Comparison of ENCODE assay signal across 17 cellular contexts in genomic region chr9:133405508-133406009, GRCh38. TPM values are rescaled to one million over a fixed set of nuclear protein-coding genes. Genes with fewer than 3 reads are reported as not detected.
A peak's percentile ranks its signal among the peaks of the same experiment; 100 is the strongest.
DNase-seq lines count a peak whose midpoint lies in the region; ATAC-seq and TF ChIP-seq lines count a peak whose summit lies in the region.
"Had no signal": no experiment of that assay in that cellular context is flagged by ENCODE, and none has a peak within 500 bp of the region (broad histone marks: within the 10 kb centered on the region; RNA-seq: fewer than 3 reads in every experiment).

No MANE protein-coding gene starts in this region.

- H3F3A ChIP-seq in PC-3 (ENCODE audit: low read length, unreplicated experiment), result no peaks in the 10 kb centered on the region

- H3K4me3 ChIP-seq in fibroblast of the aortic adventitia (ENCODE audit: low read depth, low read length), result no peak overlapping the region
- H3K4me3 ChIP-seq in osteoblast (ENCODE audit: insufficient read depth, low read length), result no peak overlapping the region
- H3K4me3 ChIP-seq in PC-3 (ENCODE audit: low read length), result no peak overlapping the region
- H3K4me3 ChIP-seq: K562, Peyer's patch had no signal

- H3K27ac ChIP-seq in RWPE1 (peak overlapping the region; percentile 12; the same call in 1 of the 2 replicates), osteoblast (ENCODE audit: low read depth, low read length) (peak overlapping the region; percentile 24), PC-3 (ENCODE audit: low read length) (no peak overlapping the region)
- H3K27ac ChIP-seq: C4-2B, Peyer's patch had no signal

- H2AFZ ChIP-seq in osteoblast (ENCODE audit: low read length), result no peak overlapping the region
- H2AFZ ChIP-seq in PC-3 (ENCODE audit: low read length), result no peak overlapping the region

- H3K4me1 ChIP-seq in osteoblast (ENCODE audit: insufficient read depth, low read length) (peaks cover 10% of the 10 kb centered on the region), PC-3 (ENCODE audit: insufficient read depth, low read length) (no peaks in the 10 kb centered on the region)
- H3K4me1 ChIP-seq: Peyer's patch had no signal

- BruUV-seq in PC-3 (replicated peaks; lab: Mats Ljungman, UMichigan), result no TSS peak

- peak overlapping the region; percentile 14 for H3K4me2 ChIP-seq in osteoblast (ENCODE audit: insufficient read depth, low read length)
- no peak overlapping the region for H3K4me2 ChIP-seq in PC-3 (ENCODE audit: low read length)

- H3K9ac ChIP-seq in PC-3 (ENCODE audit: low read length), result no peak overlapping the region

- intact Hi-C loops in PC-3 (cut with micrococcal nuclease), result loop anchor here (1.0 kb wide), 1 partner anchor 81 kb away; no protein-coding TSS in a partner anchor

- no peak for ATAC-seq in PC-3
- ATAC-seq: K562 had no signal

- no peaks in the 10 kb centered on the region for H3K9me3 ChIP-seq in osteoblast (ENCODE audit: low read depth, low read length)
- no peaks in the 10 kb centered on the region for H3K9me3 ChIP-seq in PC-3 (ENCODE audit: low read length)
- H3K9me3 ChIP-seq: Peyer's patch had no signal

- H3K27me3 ChIP-seq in osteoblast (ENCODE audit: insufficient read depth, low read length) (no peaks in the 10 kb centered on the region), PC-3 (ENCODE audit: low read length) (no peaks in the 10 kb centered on the region)
- H3K27me3 ChIP-seq: Peyer's patch had no signal

- no peaks in the 10 kb centered on the region for H3K9me2 ChIP-seq in PC-3 (replicated peaks; ENCODE audit: low read length)

- peaks cover 11% of the 10 kb centered on the region for H4K20me1 ChIP-seq in osteoblast (ENCODE audit: insufficient read depth, low read length)
- no peaks in the 10 kb centered on the region for H4K20me1 ChIP-seq in PC-3 (ENCODE audit: low read length)

- H3K79me2 ChIP-seq in osteoblast (ENCODE audit: insufficient read depth, low read length) (no peaks in the 10 kb centered on the region), PC-3 (ENCODE audit: low read length) (no peaks in the 10 kb centered on the region)

- CTCF ChIA-PET in RWPE1 (lab: Yijun Ruan, JAX), result interaction anchor here (0.6 to 1.3 kb wide), 3 partner anchors 12 to 81 kb away, joined by 3 read pairs; no protein-coding TSS in a partner anchor
- CTCF ChIA-PET in PC-3 (lab: Charles Lee), result no interaction called here

- POLR2A ChIA-PET in RWPE1 (lab: Yijun Ruan, JAX; ENCODE audit: low non-redundant PET), result no interaction called here
- POLR2A ChIA-PET in PC-3 (lab: Charles Lee; ENCODE audit: unreplicated experiment), result no interaction called here

- no peak for TF ChIP-seq CTCF in RWPE1 (conservative IDR thresholded peaks at IDR 0.05; ENCODE audit: low read depth)
- TF ChIP-seq CTCF in fibroblast of the aortic adventitia (IDR thresholded peaks at IDR 0.05; ENCODE audit: insufficient read depth, low read length), result no peak
- TF ChIP-seq CTCF in osteoblast (IDR thresholded peaks at IDR 0.05; ENCODE audit: extremely low read depth, low read depth, low read length), result no peak
- no peak for TF ChIP-seq CTCF in PC-3 (conservative IDR thresholded peaks at IDR 0.05; ENCODE audit: low read depth, low read length)

- H3K36me3 ChIP-seq in osteoblast (ENCODE audit: insufficient read depth, low read length), result peaks cover 27% of the 10 kb centered on the region
- H3K36me3 ChIP-seq in PC-3 (ENCODE audit: low read depth, low read length), result peaks cover 17% of the 10 kb centered on the region; the same call in 1 of the 2 replicates

- DNase-seq in GM03348 (ENCODE audit: low spot score), result peak; percentile 25
- DNase-seq in RWPE1 (ENCODE audit: low spot score), result no peak
- peak; percentile 65 for DNase-seq in fibroblast of the aortic adventitia (ENCODE audit: low read depth)
- DNase-seq in osteoblast (ENCODE audit: insufficient read length, low spot score, missing footprints), result peak; percentile 93
- DNase-seq in PC-3, result no peak
- no peak for DNase-seq in SIG-M5 treated with dmso at 0.1 percent for 504 hours (lab: John Stamatoyannopoulos, UW; ENCODE audit: unreplicated experiment)
- no peak for DNase-seq in midbrain (lab: John Stamatoyannopoulos, UW)
- DNase-seq: activated CD4-positive, alpha-beta memory T cell treated with anti-CD3 and anti-CD28 coated beads for 36 hours; amygdala; DMS53; NCI-H1092; NCI-H82; occipital lobe; Peyer's patch; small intestine had no signal

RNA-seq across cellular contexts. Expression of gene REXO4, which starts 12.3 kb away (rescaled TPM):
- total RNA-seq in fibroblast of the aortic adventitia (ENCODE audit: low replicate concordance), result 11.7 and 73.3 TPM in 2 replicates
- total RNA-seq in osteoblast, result 10.6 and 11.9 TPM in 2 replicates
- total RNA-seq in PC-3 (2014; rRNA removed), result 34.1 and 37.8 TPM in 2 replicates

RNA-seq across cellular contexts. Expression of gene ADAMTS13, which starts 16.6 kb away (rescaled TPM):
- total RNA-seq in fibroblast of the aortic adventitia (ENCODE audit: low replicate concordance) (1.4 and 2.1 TPM in 2 replicates), osteoblast (1.2 and 1.4 TPM in 2 replicates), PC-3 (2014; rRNA removed) (0.86 and 0.95 TPM in 2 replicates)

RNA-seq across cellular contexts. Expression of gene STKLD1, which starts 29.4 kb away (rescaled TPM):
- total RNA-seq in fibroblast of the aortic adventitia (ENCODE audit: low replicate concordance), result 0.33 and 1.3 TPM in 2 replicates
- total RNA-seq in osteoblast, result 0.72 and 1.2 TPM in 2 replicates
- 0.52 and 4.1 TPM in 2 replicates for total RNA-seq in PC-3 (2014; rRNA removed)

RNA-seq across cellular contexts. Expression of gene SURF4, which starts 29.7 kb away (rescaled TPM):
- total RNA-seq in fibroblast of the aortic adventitia (ENCODE audit: low replicate concordance) (103 and 275 TPM in 2 replicates), osteoblast (366 and 392 TPM in 2 replicates), PC-3 (2014; rRNA removed) (161 and 173 TPM in 2 replicates)

RNA-seq across cellular contexts. Expression of gene SURF2, which starts 49.2 kb away (rescaled TPM):
- total RNA-seq in fibroblast of the aortic adventitia (ENCODE audit: low replicate concordance) (12.5 and 33.9 TPM in 2 replicates), osteoblast (10.3 and 15.2 TPM in 2 replicates), PC-3 (2014; rRNA removed) (103 and 134 TPM in 2 replicates)

Comparison
In these comparisons a context has a peak if more than half of its experiments do, and no peak if none do; other contexts are left out.
1. DNase-seq: peak in GM03348 (single experiment), fibroblast of the aortic adventitia (single experiment) and osteoblast (single experiment); none in RWPE1 (single experiment), PC-3 (single experiment), SIG-M5 treated with dmso at 0.1 percent for 504 hours (single experiment) and midbrain (single experiment).